In the genomic region with DNA sequence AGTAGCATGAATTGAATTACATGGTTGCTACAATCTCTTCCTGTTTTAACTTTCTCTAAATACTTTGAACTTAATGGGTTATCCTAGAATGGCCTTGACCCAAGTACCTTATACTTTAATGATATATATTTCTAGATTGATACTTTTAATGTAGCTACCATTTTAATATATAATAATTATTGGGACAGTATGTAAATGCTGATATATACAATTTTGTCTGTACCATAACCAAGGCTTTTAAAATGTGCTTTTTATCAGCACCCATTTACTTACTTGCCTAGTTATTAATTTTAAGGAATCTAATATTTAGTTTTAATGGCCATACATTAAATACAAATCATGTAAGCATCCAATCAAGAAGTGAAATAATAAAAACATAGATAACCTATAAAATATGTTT, we compare ENCODE assay signal across 16 cellular contexts. TPM values are rescaled to one million over a fixed set of nuclear protein-coding genes. Genes with fewer than 3 reads are reported as not detected.
DNase-seq lines count a peak whose midpoint lies in the region; TF ChIP-seq lines count a peak whose summit lies in the region.
"Had no signal": no experiment of that assay in that cellular context is flagged by ENCODE, and none has a peak within 500 bp of the region (broad histone marks: within the 10 kb centered on the region; RNA-seq: fewer than 3 reads in every experiment).

No MANE protein-coding gene starts in this region.

- TF ChIP-seq CTCF in CD14-positive monocyte (IDR thresholded peaks at IDR 0.05) (no peak), NB4 (IDR thresholded peaks at IDR 0.05; ENCODE audit: low read depth, low read length) (no peak)

- H3K4me3 Mint-ChIP-seq in CD14-positive monocyte (no peak overlapping the region), immature natural killer cell (peak overlapping the region in 2 of 5 donors; percentile 16 to 17)
- H3K4me3 Mint-ChIP-seq in CD4-positive, alpha-beta memory T cell: peak overlapping the region in 1 of 8 donors; percentile 2
- no peak overlapping the region for H3K4me3 Mint-ChIP-seq in activated CD4-positive, alpha-beta T cell treated with anti-CD3 and anti-CD28 coated beads, Interleukin-2, amount 10 ng/mL, durations not matched to agents 24 days and 14 days

- H3K9me3 Mint-ChIP-seq in CD14-positive monocyte: no peaks in the 10 kb centered on the region
- H3K9me3 Mint-ChIP-seq in CD4-positive, alpha-beta memory T cell: peaks cover 0 to 2% (median 0%) of the 10 kb centered on the region in 8 donors
- no peaks in the 10 kb centered on the region for H3K9me3 Mint-ChIP-seq in immature natural killer cell
- peaks cover 8% of the 10 kb centered on the region for H3K9me3 Mint-ChIP-seq in activated CD4-positive, alpha-beta T cell treated with anti-CD3 and anti-CD28 coated beads, Interleukin-2, amount 10 ng/mL, durations not matched to agents 24 days and 14 days
- H3K9me3 Mint-ChIP-seq: CD4-positive, CD25-positive, alpha-beta regulatory T cell had no signal

- peaks cover 85% of the 10 kb centered on the region for H3K4me1 ChIP-seq in CD4-positive, alpha-beta memory T cell (ENCODE audit: insufficient read depth, low read length)
- H3K4me1 ChIP-seq: SJCRH30 had no signal

- intact Hi-C loops in CD14-positive monocyte (cut with micrococcal nuclease): loop anchor here in 1 of 2 donors (5.0 kb wide), 1 partner anchor 35 kb away; a partner anchor contains a TSS
- intact Hi-C loops in CD4-positive, alpha-beta memory T cell (cut with micrococcal nuclease): no loop called here
- intact Hi-C loops in activated CD4-positive, alpha-beta T cell treated with anti-CD3 and anti-CD28 coated beads, Interleukin-2, amount 10 ng/mL, durations not matched to agents 24 days and 14 days (cut with micrococcal nuclease): no loop called here

- POLR2A ChIA-PET in CD4-positive, alpha-beta memory T cell (lab: Charles Lee; ENCODE audit: partially characterized antibody): interaction anchor here (7.7 kb wide), 1 partner anchor 12 kb away, joined by 88 read pairs; a partner anchor contains a TSS

- H3K9me3 ChIP-seq in CD4-positive, alpha-beta memory T cell (ENCODE audit: control insufficient read depth in 1 of 2, low read length in 2 of 2): no peaks in the 10 kb centered on the region
- H3K9me3 ChIP-seq: BE2C, SJCRH30 had no signal

- peaks cover 15% of the 10 kb centered on the region for H3K36me3 ChIP-seq in CD4-positive, alpha-beta memory T cell (ENCODE audit: insufficient read depth, low read length)

- no peak for DNase-seq in CD14-positive monocyte (ENCODE audit: low spot score)
- DNase-seq in CD4-positive, alpha-beta memory T cell: no peak
- DNase-seq in NB4 (ENCODE audit: low read depth): no peak
- no peak for DNase-seq in immature natural killer cell
- no peak for DNase-seq in activated CD4-positive, alpha-beta T cell treated with anti-CD3 and anti-CD28 coated beads, Interleukin-2, amount 10 ng/mL, durations not matched to agents 24 days and 14 days
- DNase-seq in KG1 (lab: John Stamatoyannopoulos, UW): no peak
- DNase-seq in NCI-H187 treated with DMSO at 0.1 percent for 48 hours (lab: John Stamatoyannopoulos, UW): no peak
- DNase-seq: BE2C; CD4-positive, CD25-positive, alpha-beta regulatory T cell; GOT3; NCI-H1105 treated with DMSO at 0.1 percent for 48 hours; NCI-H1694; NCI-H2081 treated with DMSO at 0.1 percent for 48 hours; NCI-H446; NCI-H526; SJCRH30 had no signal

- TF ChIP-seq POLR2A in NB4 (IDR thresholded peaks at IDR 0.05; ENCODE audit: extremely low read depth, insufficient read length): no peak

- H3K27me3 Mint-ChIP-seq in CD14-positive monocyte (ENCODE audit: low read depth in 3 of 3) (no peaks in the 10 kb centered on the region), immature natural killer cell (ENCODE audit: low read depth in 3 of 3) (peaks cover 3 to 15% (median 6%) of the 10 kb centered on the region in 3 donors)
- H3K27me3 Mint-ChIP-seq in CD4-positive, alpha-beta memory T cell: no peaks in the 10 kb centered on the region
- no peaks in the 10 kb centered on the region for H3K27me3 Mint-ChIP-seq in activated CD4-positive, alpha-beta T cell treated with anti-CD3 and anti-CD28 coated beads, Interleukin-2, amount 10 ng/mL, durations not matched to agents 24 days and 14 days
- H3K27me3 Mint-ChIP-seq: CD4-positive, CD25-positive, alpha-beta regulatory T cell had no signal

- H3K4me1 Mint-ChIP-seq in CD14-positive monocyte (peaks cover 80% of the 10 kb centered on the region), immature natural killer cell (peaks cover 77 to 83% of the 10 kb centered on the region in 2 donors)
- H3K4me1 Mint-ChIP-seq in CD4-positive, alpha-beta memory T cell: peaks cover 59 to 85% (median 74%) of the 10 kb centered on the region in 4 donors
- H3K4me1 Mint-ChIP-seq in activated CD4-positive, alpha-beta T cell treated with anti-CD3 and anti-CD28 coated beads, Interleukin-2, amount 10 ng/mL, durations not matched to agents 24 days and 14 days: peaks cover 58% of the 10 kb centered on the region

- H3K27ac Mint-ChIP-seq in CD14-positive monocyte (peak overlapping the region; percentile 54 to 91 (median 77)), immature natural killer cell (peak overlapping the region in 5 of 6 donors; percentile 12 to 74 (median 58))
- peak overlapping the region in 4 of 7 donors; percentile 22 to 74 (median 48) for H3K27ac Mint-ChIP-seq in CD4-positive, alpha-beta memory T cell
- no peak overlapping the region for H3K27ac Mint-ChIP-seq in activated CD4-positive, alpha-beta T cell treated with anti-CD3 and anti-CD28 coated beads, Interleukin-2, amount 10 ng/mL, durations not matched to agents 24 days and 14 days

- H3K27me3 ChIP-seq in CD4-positive, alpha-beta memory T cell (ENCODE audit: insufficient read depth, low read length): no peaks in the 10 kb centered on the region
- H3K27me3 ChIP-seq: BE2C, SJCRH30 had no signal

- H3K4me3 ChIP-seq in CD4-positive, alpha-beta memory T cell (ENCODE audit: low read length in 2 of 2): no peak overlapping the region
- peak overlapping the region; percentile 3 for H3K4me3 ChIP-seq in NB4 (ENCODE audit: low read depth, low read length)
- H3K4me3 ChIP-seq: SJCRH30 had no signal

- peaks cover 33 to 53% of the 10 kb centered on the region in 2 donors for H3K36me3 Mint-ChIP-seq in CD14-positive monocyte
- peaks cover 29 to 53% of the 10 kb centered on the region in 2 donors for H3K36me3 Mint-ChIP-seq in CD4-positive, alpha-beta memory T cell
- peaks cover 12 to 24% (median 24%) of the 10 kb centered on the region in 3 donors for H3K36me3 Mint-ChIP-seq in immature natural killer cell
- peaks cover 52% of the 10 kb centered on the region for H3K36me3 Mint-ChIP-seq in activated CD4-positive, alpha-beta T cell treated with anti-CD3 and anti-CD28 coated beads, Interleukin-2, amount 10 ng/mL, durations not matched to agents 24 days and 14 days (ENCODE audit: low read depth)

- no peak overlapping the region for H3K27ac ChIP-seq in CD4-positive, alpha-beta memory T cell (ENCODE audit: low read depth, low read length)
- H3K27ac ChIP-seq: SJCRH30 had no signal

- CTCF ChIA-PET in CD4-positive, alpha-beta memory T cell (lab: Charles Lee; ENCODE audit: partially characterized antibody): interaction anchor here (0.6 to 2.8 kb wide), 3 partner anchors 12 to 185 kb away, joined by 3 to 9 read pairs (median 4); a partner anchor contains a TSS

RNA-seq across cellular contexts. Expression of a gene that starts 13.4 kb away (rescaled TPM):
- polyA plus RNA-seq in CD14-positive monocyte: 10 to 100 TPM; 10.1 to 14.8 TPM
- total RNA-seq in CD4-positive, alpha-beta memory T cell: 100 to 1,000 TPM; 107 to 110 TPM
- polyA plus RNA-seq in CD4-positive, alpha-beta memory T cell: 10 to 100 TPM in 1 of 2 donors, 1 to 10 TPM in 1; 4.4 to 17.1 TPM
- polyA plus RNA-seq in immature natural killer cell: 10 to 100 TPM in 2 of 3 donors, 1 to 10 TPM in 1; 4.3 to 27.5 (median 12.7) TPM
- total RNA-seq in activated CD4-positive, alpha-beta T cell treated with anti-CD3 and anti-CD28 coated beads, Interleukin-2, amount 10 ng/mL, durations not matched to agents 24 days and 14 days: 81.3 and 85.9 TPM in 2 replicates

RNA-seq across cellular contexts. Expression of a gene that starts 36.7 kb away (rescaled TPM):
- under 1 TPM; 0.28 to 0.37 TPM for polyA plus RNA-seq in CD14-positive monocyte
- under 1 TPM; 0.42 to 0.70 TPM for total RNA-seq in CD4-positive, alpha-beta memory T cell
- polyA plus RNA-seq in CD4-positive, alpha-beta memory T cell: not detected
- polyA plus RNA-seq in immature natural killer cell: under 1 TPM in 1 of 3 donors, not detected in 2; 0.11 TPM
- 0.09 TPM in 1 of 2 replicates, not detected in the other for total RNA-seq in activated CD4-positive, alpha-beta T cell treated with anti-CD3 and anti-CD28 coated beads, Interleukin-2, amount 10 ng/mL, durations not matched to agents 24 days and 14 days
- polyA plus RNA-seq: CD4-positive, CD25-positive, alpha-beta regulatory T cell had no signal

RNA-seq across cellular contexts. Expression of a gene that starts 37.4 kb away (rescaled TPM):
- polyA plus RNA-seq in CD14-positive monocyte (1 to 10 TPM; 4.5 to 5.7 TPM), immature natural killer cell (1 to 10 TPM; 2.0 to 8.4 (median 6.6) TPM)
- 1 to 10 TPM; 5.1 to 5.4 TPM for total RNA-seq in CD4-positive, alpha-beta memory T cell
- 1 to 10 TPM; 2.8 to 5.3 TPM for polyA plus RNA-seq in CD4-positive, alpha-beta memory T cell
- total RNA-seq in activated CD4-positive, alpha-beta T cell treated with anti-CD3 and anti-CD28 coated beads, Interleukin-2, amount 10 ng/mL, durations not matched to agents 24 days and 14 days: 21.5 and 22.5 TPM in 2 replicates

RNA-seq across cellular contexts. Expression of a gene that starts 37.9 kb away (rescaled TPM):
- polyA plus RNA-seq in CD14-positive monocyte (1 to 10 TPM; 3.5 to 6.1 TPM), immature natural killer cell (10 to 100 TPM in 2 of 3 donors, 1 to 10 TPM in 1; 9.7 to 21.6 (median 18.6) TPM)
- total RNA-seq in CD4-positive, alpha-beta memory T cell: 10 to 100 TPM; 74.5 to 75.5 TPM
- polyA plus RNA-seq in CD4-positive, alpha-beta memory T cell: 10 to 100 TPM in 1 of 2 donors, 1 to 10 TPM in 1; 8.9 to 12.9 TPM
- total RNA-seq in activated CD4-positive, alpha-beta T cell treated with anti-CD3 and anti-CD28 coated beads, Interleukin-2, amount 10 ng/mL, durations not matched to agents 24 days and 14 days: 41.7 and 42.3 TPM in 2 replicates

RNA-seq across cellular contexts. Expression of a gene that starts 55.1 kb away (rescaled TPM):
- not detected for polyA plus RNA-seq in CD14-positive monocyte
- total RNA-seq in CD4-positive, alpha-beta memory T cell: 1 to 10 TPM; 1.3 to 2.1 TPM
- polyA plus RNA-seq in CD4-positive, alpha-beta memory T cell: 1 to 10 TPM in 1 of 2 donors, under 1 TPM in 1; 0.75 to 1.3 TPM
- polyA plus RNA-seq in immature natural killer cell: under 1 TPM in 1 of 3 donors, not detected in 2; 0.11 TPM
- total RNA-seq in activated CD4-positive, alpha-beta T cell treated with anti-CD3 and anti-CD28 coated beads, Interleukin-2, amount 10 ng/mL, durations not matched to agents 24 days and 14 days: 0.40 and 1.0 TPM in 2 replicates
